Comparison of ENCODE assay signal across 16 cellular contexts in the genomic region with DNA sequence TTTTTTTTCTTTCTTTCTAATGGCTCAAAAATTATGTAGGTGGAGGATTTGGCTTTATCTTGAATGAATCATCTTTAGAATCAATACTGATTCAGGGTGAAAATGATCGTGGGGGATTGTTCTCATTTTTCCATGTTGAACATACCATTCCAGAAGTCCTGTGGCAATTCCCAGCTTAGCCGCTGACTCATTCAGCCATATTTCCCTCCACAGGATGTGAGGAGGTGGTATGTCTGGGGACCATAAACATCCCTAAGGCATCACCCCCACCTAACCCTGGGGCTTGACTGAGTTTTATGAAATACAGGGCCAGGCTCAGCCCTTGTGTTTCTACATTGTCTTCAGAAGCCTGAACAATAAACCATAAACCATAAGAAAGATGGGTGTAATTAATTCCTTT.
DNase-seq lines count a peak whose midpoint lies in the region; ATAC-seq and TF ChIP-seq lines count a peak whose summit lies in the region.
"Had no signal": no experiment of that assay in that cellular context is flagged by ENCODE, and none has a peak within 500 bp of the region (broad histone marks: within the 10 kb centered on the region; RNA-seq: fewer than 3 reads in every experiment).

No MANE protein-coding gene starts in this region.

- H3K4me3 ChIP-seq in fibroblast of pulmonary artery (replicated peaks; ENCODE audit: low read depth, low read length) (no peak overlapping the region), skeletal muscle satellite cell (ENCODE audit: low read length) (peak overlapping the region; percentile 34)

- TF ChIP-seq CTCF in fibroblast of pulmonary artery (IDR thresholded peaks at IDR 0.05; ENCODE audit: low read length, missing control alignments): no peak
- TF ChIP-seq CTCF in mesothelial cell of epicardium (IDR thresholded peaks at IDR 0.05; ENCODE audit: unreplicated experiment): no peak

- H3K9me3 ChIP-seq in skeletal muscle satellite cell (replicated peaks; ENCODE audit: low read length): no peaks in the 10 kb centered on the region

- DNase-seq in GM04503 (ENCODE audit: low read depth) (peak; percentile 93), fibroblast of pulmonary artery (ENCODE audit: low read depth) (peak; percentile 96), mesothelial cell of epicardium (ENCODE audit: low spot score in 2 of 2, unreplicated experiment in 2 of 2) (no peak), NCI-H82 treated with DMSO at 0.1 percent for 48 hours (lab: John Stamatoyannopoulos, UW; ENCODE audit: unreplicated experiment) (no peak)
- no peak for DNase-seq in activated CD8-positive, alpha-beta memory T cell treated with anti-CD3 and anti-CD28 coated beads, Interleukin-2, amount 50 U/mL, for 4 hours
- no peak for DNase-seq in activated CD8-positive, alpha-beta T cell treated with anti-CD3 and anti-CD28 coated beads, Interleukin-2, amount 10 ng/mL, durations not matched to agents 7 days and 5 days
- DNase-seq: activated B cell treated with CpG ODN at 0.5 μM for 24 hours; activated effector memory CD4-positive, alpha-beta T cell treated with Interleukin-2 at 50 U/mL for 16 hours; DMS79 treated with DMSO at 0.1 percent for 48 hours; KBM-7; NCI-H2171; stimulated activated naive CD8-positive, alpha-beta T cell treated with anti-CD3 and anti-CD28 coated beads, Interleukin-15, amount 100 ng/mL, for 72 hours had no signal

- peaks cover 5% of the 10 kb centered on the region for H3K36me3 Mint-ChIP-seq in mesothelial cell of epicardium
- no peaks in the 10 kb centered on the region for H3K36me3 Mint-ChIP-seq in activated CD8-positive, alpha-beta T cell treated with anti-CD3 and anti-CD28 coated beads, Interleukin-2, amount 10 ng/mL, durations not matched to agents 7 days and 5 days (ENCODE audit: low read depth)
- H3K36me3 Mint-ChIP-seq: natural killer cell treated with Interleukin-12 subunit alpha and Interleukin-12 subunit beta and Interleukin-15 and Interleukin-18, amount 100 ng/mL, for 72 hours had no signal

- H3K27me3 Mint-ChIP-seq in mesothelial cell of epicardium (ENCODE audit: low read depth): no peaks in the 10 kb centered on the region
- peaks cover 6% of the 10 kb centered on the region for H3K27me3 Mint-ChIP-seq in activated CD8-positive, alpha-beta T cell treated with anti-CD3 and anti-CD28 coated beads, Interleukin-2, amount 10 ng/mL, durations not matched to agents 7 days and 5 days (ENCODE audit: low read depth)
- H3K27me3 Mint-ChIP-seq: activated B cell treated with CpG ODN at 0.5 μM for 24 hours had no signal

- peak; percentile 78 for ATAC-seq in SK-N-SH treated with all-trans-retinoic acid at 6 μM for 48 hours
- ATAC-seq in activated CD8-positive, alpha-beta T cell treated with anti-CD3 and anti-CD28 coated beads, Interleukin-2, amount 10 ng/mL, durations not matched to agents 7 days and 5 days: no peak
- ATAC-seq: natural killer cell treated with Interleukin-12 subunit alpha and Interleukin-12 subunit beta and Interleukin-15 and Interleukin-18, amount 100 ng/mL, for 72 hours; Panc1; stimulated activated naive CD8-positive, alpha-beta T cell treated with anti-CD3 and anti-CD28 coated beads, Interleukin-15, amount 100 ng/mL, for 72 hours had no signal

- peaks cover 56% of the 10 kb centered on the region for H3K4me1 ChIP-seq in skeletal muscle satellite cell (ENCODE audit: control insufficient read depth, insufficient read depth, low read length)

- CTCF ChIA-PET in activated CD8-positive, alpha-beta T cell treated with anti-CD3 and anti-CD28 coated beads, Interleukin-2, amount 10 ng/mL, durations not matched to agents 7 days and 5 days (lab: Charles Lee): no interaction called here

- no peak overlapping the region for H3K27ac Mint-ChIP-seq in mesothelial cell of epicardium
- no peak overlapping the region for H3K27ac Mint-ChIP-seq in activated CD8-positive, alpha-beta T cell treated with anti-CD3 and anti-CD28 coated beads, Interleukin-2, amount 10 ng/mL, durations not matched to agents 7 days and 5 days
- H3K27ac Mint-ChIP-seq: activated B cell treated with CpG ODN at 0.5 μM for 24 hours; natural killer cell treated with Interleukin-12 subunit alpha and Interleukin-12 subunit beta and Interleukin-15 and Interleukin-18, amount 100 ng/mL, for 72 hours had no signal

- peaks cover 20% of the 10 kb centered on the region for H3K9me3 Mint-ChIP-seq in mesothelial cell of epicardium
- H3K9me3 Mint-ChIP-seq in activated CD8-positive, alpha-beta T cell treated with anti-CD3 and anti-CD28 coated beads, Interleukin-2, amount 10 ng/mL, durations not matched to agents 7 days and 5 days (ENCODE audit: insufficient read depth): no peaks in the 10 kb centered on the region
- H3K9me3 Mint-ChIP-seq: natural killer cell treated with Interleukin-12 subunit alpha and Interleukin-12 subunit beta and Interleukin-15 and Interleukin-18, amount 100 ng/mL, for 72 hours; stimulated activated naive CD8-positive, alpha-beta T cell treated with anti-CD3 and anti-CD28 coated beads, Interleukin-15, amount 100 ng/mL, for 72 hours had no signal

- peak overlapping the region; percentile 46 for H3K4me2 ChIP-seq in skeletal muscle satellite cell (ENCODE audit: low read length)

- peaks cover 41% of the 10 kb centered on the region for H3K4me1 Mint-ChIP-seq in mesothelial cell of epicardium
- no peaks in the 10 kb centered on the region for H3K4me1 Mint-ChIP-seq in activated CD8-positive, alpha-beta T cell treated with anti-CD3 and anti-CD28 coated beads, Interleukin-2, amount 10 ng/mL, durations not matched to agents 7 days and 5 days (ENCODE audit: low read depth)
- H3K4me1 Mint-ChIP-seq: activated B cell treated with CpG ODN at 0.5 μM for 24 hours; stimulated activated naive CD8-positive, alpha-beta T cell treated with anti-CD3 and anti-CD28 coated beads, Interleukin-15, amount 100 ng/mL, for 72 hours had no signal

- no peaks in the 10 kb centered on the region for H3K27me3 ChIP-seq in skeletal muscle satellite cell (ENCODE audit: control insufficient read depth, insufficient read depth, low read length)

- peak overlapping the region; percentile 83 for H3K9ac ChIP-seq in skeletal muscle satellite cell (ENCODE audit: low read depth, low read length)

- no peaks in the 10 kb centered on the region for H3K36me3 ChIP-seq in skeletal muscle satellite cell (ENCODE audit: insufficient read depth, low read length)

- no peak overlapping the region for H3K4me3 Mint-ChIP-seq in mesothelial cell of epicardium
- H3K4me3 Mint-ChIP-seq in activated CD8-positive, alpha-beta T cell treated with anti-CD3 and anti-CD28 coated beads, Interleukin-2, amount 10 ng/mL, durations not matched to agents 7 days and 5 days: no peak overlapping the region
- H3K4me3 Mint-ChIP-seq: activated B cell treated with CpG ODN at 0.5 μM for 24 hours; natural killer cell treated with Interleukin-12 subunit alpha and Interleukin-12 subunit beta and Interleukin-15 and Interleukin-18, amount 100 ng/mL, for 72 hours; stimulated activated naive CD8-positive, alpha-beta T cell treated with anti-CD3 and anti-CD28 coated beads, Interleukin-15, amount 100 ng/mL, for 72 hours had no signal

- POLR2A ChIA-PET in activated CD8-positive, alpha-beta T cell treated with anti-CD3 and anti-CD28 coated beads, Interleukin-2, amount 10 ng/mL, durations not matched to agents 7 days and 5 days (lab: Charles Lee): no interaction called here

TF ChIP-seq in SK-N-SH treated with all-trans-retinoic acid at 6 μM for 48 hours, 23 proteins besides CTCF, POLR2A, EP300 and RAD21:
- no peak for TF ChIP-seq RARB (CRISPR knock-in tag; IDR thresholded peaks at IDR 0.05)
- TF ChIP-seq ZNF70 (CRISPR knock-in tag; IDR thresholded peaks at IDR 0.05): no peak
- TF ChIP-seq, protein P1, sequence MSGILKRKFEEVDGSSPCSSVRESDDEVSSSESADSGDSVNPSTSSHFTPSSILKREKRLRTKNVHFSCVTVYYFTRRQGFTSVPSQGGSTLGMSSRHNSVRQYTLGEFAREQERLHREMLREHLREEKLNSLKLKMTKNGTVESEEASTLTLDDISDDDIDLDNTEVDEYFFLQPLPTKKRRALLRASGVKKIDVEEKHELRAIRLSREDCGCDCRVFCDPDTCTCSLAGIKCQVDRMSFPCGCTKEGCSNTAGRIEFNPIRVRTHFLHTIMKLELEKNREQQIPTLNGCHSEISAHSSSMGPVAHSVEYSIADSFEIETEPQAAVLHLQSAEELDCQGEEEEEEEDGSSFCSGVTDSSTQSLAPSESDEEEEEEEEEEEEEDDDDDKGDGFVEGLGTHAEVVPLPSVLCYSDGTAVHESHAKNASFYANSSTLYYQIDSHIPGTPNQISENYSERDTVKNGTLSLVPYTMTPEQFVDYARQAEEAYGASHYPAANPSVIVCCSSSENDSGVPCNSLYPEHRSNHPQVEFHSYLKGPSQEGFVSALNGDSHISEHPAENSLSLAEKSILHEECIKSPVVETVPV (CRISPR knock-in tag; IDR thresholded peaks at IDR 0.05): no peak
- no peak for TF ChIP-seq TOX (CRISPR knock-in tag; IDR thresholded peaks at IDR 0.05; ENCODE audit: borderline replicate concordance)
- TF ChIP-seq CSDC2 (CRISPR knock-in tag; IDR thresholded peaks at IDR 0.05): no peak
- TF ChIP-seq ZNF8 (CRISPR knock-in tag; IDR thresholded peaks at IDR 0.05): no peak
- TF ChIP-seq TCF4 (CRISPR knock-in tag; IDR thresholded peaks at IDR 0.05; ENCODE audit: borderline replicate concordance): no peak
- no peak for TF ChIP-seq ARNTL (CRISPR knock-in tag; IDR thresholded peaks at IDR 0.05; ENCODE audit: borderline replicate concordance, low read depth)
- no peak for TF ChIP-seq ZFP30 (CRISPR knock-in tag; IDR thresholded peaks at IDR 0.05)
- no peak for TF ChIP-seq OSR1 (CRISPR knock-in tag; IDR thresholded peaks at IDR 0.05)

Comparison
In these comparisons a context has a peak if more than half of its experiments do, and no peak if none do; other contexts are left out.
1. DNase-seq: peak in GM04503 (single experiment) and fibroblast of pulmonary artery (single experiment); none in activated CD8-positive, alpha-beta memory T cell treated with anti-CD3 and anti-CD28 coated beads, Interleukin-2, amount 50 U/mL, for 4 hours (single experiment), mesothelial cell of epicardium (0 of 2), NCI-H82 treated with DMSO at 0.1 percent for 48 hours (single experiment) and activated CD8-positive, alpha-beta T cell treated with anti-CD3 and anti-CD28 coated beads, Interleukin-2, amount 10 ng/mL, durations not matched to agents 7 days and 5 days (single experiment).